In the genomic region with DNA sequence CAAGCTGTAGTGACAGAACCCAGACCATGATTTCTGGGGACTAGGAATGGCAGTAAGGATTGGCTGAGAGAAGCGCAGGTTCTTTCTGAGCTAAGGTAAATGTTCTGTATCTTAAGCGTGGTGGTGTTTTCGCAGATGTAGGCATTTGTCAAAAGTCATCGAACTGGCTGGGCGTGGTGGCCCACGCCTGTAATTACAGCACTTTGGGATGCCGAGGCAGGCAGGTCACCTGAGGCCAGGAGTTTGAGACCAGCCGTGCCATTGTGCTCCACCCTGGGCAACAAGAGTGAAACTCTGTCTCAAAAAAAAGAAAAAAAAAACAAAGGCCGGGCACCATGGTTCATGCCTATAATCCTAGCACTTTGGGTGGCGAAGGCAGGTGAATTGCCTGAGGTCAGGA, we compare ENCODE assay signal across 32 cellular contexts. TPM values are rescaled to one million over a fixed set of nuclear protein-coding genes. Genes with fewer than 3 reads are reported as not detected.
DNase-seq lines count a peak whose midpoint lies in the region; ATAC-seq and TF ChIP-seq lines count a peak whose summit lies in the region.
"Had no signal": no experiment of that assay in that cellular context is flagged by ENCODE, and none has a peak within 500 bp of the region (broad histone marks: within the 10 kb centered on the region; RNA-seq: fewer than 3 reads in every experiment).

No MANE protein-coding gene starts in this region.

- ATAC-seq in left colon (peak; percentile 17), mucosa of descending colon (no peak), Right ventricle myocardium inferior (no peak)
- ATAC-seq: A549; CD8-positive, alpha-beta T cell had no signal

- no peaks in the 10 kb centered on the region for H3K27me3 ChIP-seq in esophagus muscularis mucosa
- H3K27me3 ChIP-seq: BE2C; BLaER1; BLaER1 treated with 17β-estradiol and CSF1 and Interleukin-3, amounts not matched to agents 10 nM and 100 nM had no signal

- H3K9me3 ChIP-seq in esophagus muscularis mucosa (no peaks in the 10 kb centered on the region), mucosa of descending colon (no peaks in the 10 kb centered on the region)
- H3K9me3 ChIP-seq: A549, BE2C, BLaER1, Caco-2 had no signal

- DNase-seq in esophagus muscularis mucosa (ENCODE audit: extremely low spot score) = peak; percentile 57
- peak in 1 of 2 donors; percentile 10 for DNase-seq in left colon
- DNase-seq in mucosa of descending colon = peak in 2 of 3 donors; percentile 41 to 55
- DNase-seq in KG1 (lab: John Stamatoyannopoulos, UW) = no peak
- DNase-seq in Right ventricle myocardium inferior (ENCODE audit: missing footprints) = no peak
- no peak for DNase-seq in DMS 273 (lab: John Stamatoyannopoulos, UW; ENCODE audit: unreplicated experiment)
- DNase-seq: 8988T; ACHN; AML-193; BE2C; C1 segment of cervical spinal cord; Caco-2; Calu3; CD4-positive, alpha-beta memory T cell; CD4-positive, alpha-beta T cell; CD4-positive, CD25-positive, alpha-beta regulatory T cell; CD8-positive, alpha-beta memory T cell; CD8-positive, alpha-beta T cell; COR-L47; DMS 273 treated with DMSO at 0.1 percent for 48 hours; DMS153; DMS53; DMS79; DMS79 treated with DMSO at 0.1 percent for 48 hours; DND-41; EL had no signal

- intact Hi-C loops in esophagus muscularis mucosa (cut with DNase I) (no loop called here), left colon (cut with DNase I, micrococcal nuclease) (no loop called here), mucosa of descending colon (cut with DNase I, micrococcal nuclease) (no loop called here), Right ventricle myocardium inferior (cut with DNase I) (no loop called here)

- no peak for TF ChIP-seq POLR2A in esophagus muscularis mucosa (IDR thresholded peaks at IDR 0.05; ENCODE audit: low read depth)

- TF ChIP-seq CTCF in esophagus muscularis mucosa (IDR thresholded peaks at IDR 0.05) (no peak), mucosa of descending colon (IDR thresholded peaks at IDR 0.05) (no peak)

- H3K36me3 ChIP-seq in esophagus muscularis mucosa (no peaks in the 10 kb centered on the region), mucosa of descending colon (ENCODE audit: low read depth) (no peaks in the 10 kb centered on the region)
- H3K36me3 ChIP-seq: BE2C; BLaER1; BLaER1 treated with 17β-estradiol and CSF1 and Interleukin-3, amounts not matched to agents 10 nM and 100 nM had no signal

- no peak for TF ChIP-seq EP300 in esophagus muscularis mucosa (IDR thresholded peaks at IDR 0.05)

- H3K4me3 ChIP-seq in esophagus muscularis mucosa (no peak overlapping the region), mucosa of descending colon (no peak overlapping the region)
- H3K4me3 ChIP-seq: A549; BLaER1; BLaER1 treated with 17β-estradiol and CSF1 and Interleukin-3, amounts not matched to agents 10 nM and 100 nM had no signal

- WGBS in esophagus muscularis mucosa = 90% methylated on average over 10 of the region's 10 CpGs

- no peaks in the 10 kb centered on the region for H3K4me1 ChIP-seq in esophagus muscularis mucosa
- peaks cover 8% of the 10 kb centered on the region for H3K4me1 ChIP-seq in mucosa of descending colon (ENCODE audit: low read depth)
- H3K4me1 ChIP-seq: BE2C; BLaER1; BLaER1 treated with 17β-estradiol and CSF1 and Interleukin-3, amounts not matched to agents 10 nM and 100 nM; Caco-2 had no signal

- H3K27ac ChIP-seq in esophagus muscularis mucosa (replicated peaks in 1 of 4) = no peak overlapping the region
- H3K27ac ChIP-seq: 22Rv1; A549; BLaER1; BLaER1 treated with 17β-estradiol and CSF1 and Interleukin-3, amounts not matched to agents 10 nM and 100 nM; C4-2B had no signal

RNA-seq across cellular contexts. Expression of a gene that starts 40.7 kb away (rescaled TPM):
- 1 to 10 TPM; 1.2 to 5.9 (median 4.2) TPM for total RNA-seq in esophagus muscularis mucosa
- total RNA-seq in left colon = 10 to 100 TPM; 12.2 to 21.0 TPM
- 10 to 100 TPM; 14.3 to 22.3 (median 19.5) TPM for total RNA-seq in mucosa of descending colon
- total RNA-seq in Right ventricle myocardium inferior = 1.5 TPM
- total RNA-seq: A673; CD4-positive, alpha-beta memory T cell; CD4-positive, alpha-beta T cell; CD4-positive, CD25-positive, alpha-beta regulatory T cell; CD8-positive, alpha-beta memory T cell; CD8-positive, alpha-beta T cell had no signal

Comparison
In these comparisons a context has a peak if more than half of its experiments do, and no peak if none do; other contexts are left out.
1. DNase-seq: peak in esophagus muscularis mucosa (single experiment) and mucosa of descending colon (2 of 3); none in KG1 (single experiment), Right ventricle myocardium inferior (single experiment) and DMS 273 (single experiment).